Comparison of ENCODE assay signal across 8 cellular contexts in the genomic region with DNA sequence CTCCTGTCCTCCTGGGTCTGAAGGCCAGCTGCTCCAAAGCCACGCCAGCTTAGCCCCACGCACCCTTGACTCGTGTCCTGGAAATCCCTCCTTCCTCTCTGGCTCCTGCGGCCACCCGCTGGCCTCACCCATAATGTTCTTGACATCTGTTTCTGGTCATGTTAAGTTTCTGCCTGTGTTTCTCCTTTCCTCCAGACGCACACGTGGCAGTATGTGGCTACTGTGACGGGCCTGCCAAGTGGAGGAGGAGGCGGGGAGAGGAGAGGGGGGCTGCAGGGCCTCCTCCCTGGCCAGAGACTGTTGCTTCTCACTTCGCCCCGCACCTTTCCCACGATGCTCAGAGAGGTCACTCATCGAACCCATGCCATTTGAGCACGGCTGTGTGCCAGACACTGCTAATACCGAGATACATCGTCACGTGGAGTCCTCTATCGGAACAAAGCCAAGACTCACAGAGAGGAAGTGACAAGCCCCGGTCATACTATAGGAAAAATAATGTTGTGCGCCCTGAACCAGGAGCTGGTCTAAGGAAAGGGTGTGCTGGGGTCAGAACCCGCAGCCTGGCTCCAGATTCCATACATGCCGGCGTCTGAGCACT. TPM values are rescaled to one million over a fixed set of nuclear protein-coding genes. Genes with fewer than 3 reads are reported as not detected.
DNase-seq lines count a peak whose midpoint lies in the region; ATAC-seq and TF ChIP-seq lines count a peak whose summit lies in the region.

No MANE protein-coding gene starts in this region.

- H4K20me1 ChIP-seq in GM23338 (replicated peaks; ENCODE audit: insufficient read depth) (no peaks in the 10 kb centered on the region), hepatocyte (ENCODE audit: insufficient read depth, poor library complexity, severe bottlenecking) (no peaks in the 10 kb centered on the region)

- peak overlapping the region; percentile 47; the same call in 1 of the 2 replicates for H2AFZ ChIP-seq in GM23338
- H2AFZ ChIP-seq in hepatocyte, result no peak overlapping the region

- no peak overlapping the region for H3K27ac Mint-ChIP-seq in GM23338
- H3K27ac Mint-ChIP-seq in activated naive CD8-positive, alpha-beta T cell treated with anti-CD3 and anti-CD28 coated beads for 36 hours, result peak overlapping the region; percentile 89
- H3K27ac Mint-ChIP-seq in stimulated activated memory B cell treated with anti-CD40 and anti-IgM and Interleukin-4, amounts not matched to agents 10 μg/mL and 1 μg/mL and 100 μg/mL, for 72 hours, result peak overlapping the region; percentile 89

- WGBS in hepatocyte (ENCODE audit: low lambda C conversion rate, missing lambda C conversion rate), result 55% methylated on average over 23 of the region's 23 CpGs

- H3K4me2 ChIP-seq in GM23338 (no peak overlapping the region), hepatocyte (peak overlapping the region; percentile 61)

- no peaks in the 10 kb centered on the region for H3K9me3 Mint-ChIP-seq in GM23338
- H3K9me3 Mint-ChIP-seq in activated naive CD8-positive, alpha-beta T cell treated with anti-CD3 and anti-CD28 coated beads for 36 hours, result no peaks in the 10 kb centered on the region
- H3K9me3 Mint-ChIP-seq in stimulated activated memory B cell treated with anti-CD40 and anti-IgM and Interleukin-4, amounts not matched to agents 10 μg/mL and 1 μg/mL and 100 μg/mL, for 72 hours, result no peaks in the 10 kb centered on the region

- H3K4me1 Mint-ChIP-seq in GM23338, result peaks cover 25% of the 10 kb centered on the region
- peaks cover 17% of the 10 kb centered on the region for H3K4me1 Mint-ChIP-seq in activated naive CD8-positive, alpha-beta T cell treated with anti-CD3 and anti-CD28 coated beads for 36 hours
- H3K4me1 Mint-ChIP-seq in stimulated activated memory B cell treated with anti-CD40 and anti-IgM and Interleukin-4, amounts not matched to agents 10 μg/mL and 1 μg/mL and 100 μg/mL, for 72 hours, result peaks cover 17% of the 10 kb centered on the region

- H3K9me3 ChIP-seq in hepatocyte (ENCODE audit: low read depth), result no peaks in the 10 kb centered on the region

- H3K27ac ChIP-seq in GM23338 (ENCODE audit: low read depth) (no peak overlapping the region), hepatocyte (peak overlapping the region; percentile 71)

- H3K27me3 Mint-ChIP-seq in GM23338 (ENCODE audit: insufficient read depth, low read depth, poor library complexity), result peaks cover 7% of the 10 kb centered on the region
- no peaks in the 10 kb centered on the region for H3K27me3 Mint-ChIP-seq in activated naive CD8-positive, alpha-beta T cell treated with anti-CD3 and anti-CD28 coated beads for 36 hours
- peaks cover 40% of the 10 kb centered on the region for H3K27me3 Mint-ChIP-seq in stimulated activated memory B cell treated with anti-CD40 and anti-IgM and Interleukin-4, amounts not matched to agents 10 μg/mL and 1 μg/mL and 100 μg/mL, for 72 hours

- H3K36me3 ChIP-seq in GM23338 (ENCODE audit: insufficient read depth) (no peaks in the 10 kb centered on the region), hepatocyte (replicated peaks; ENCODE audit: insufficient read depth, low read depth) (no peaks in the 10 kb centered on the region)

- no peak for ATAC-seq in GM23338
- ATAC-seq in stimulated activated memory B cell treated with anti-CD40 and anti-IgM and Interleukin-4, amounts not matched to agents 10 μg/mL and 1 μg/mL and 100 μg/mL, for 72 hours, result peak; percentile 74
- no peak for ATAC-seq in HG03097 (IDR thresholded peaks at IDR 0.05; ENCODE audit: low FRiP score, unreplicated experiment)
- no peak for ATAC-seq in HG03442 (IDR thresholded peaks at IDR 0.05; ENCODE audit: unreplicated experiment)
- no peak for ATAC-seq in HG03571 (IDR thresholded peaks at IDR 0.05; ENCODE audit: unreplicated experiment)
- no peak for ATAC-seq in GM21423 (IDR thresholded peaks at IDR 0.05; ENCODE audit: unreplicated experiment)

- H3K9me2 ChIP-seq in GM23338 (ENCODE audit: insufficient read depth) (no peaks in the 10 kb centered on the region), hepatocyte (replicated peaks; ENCODE audit: insufficient read depth) (no peaks in the 10 kb centered on the region)

- H3K4me1 ChIP-seq in GM23338 (ENCODE audit: insufficient read depth), result peaks cover 15% of the 10 kb centered on the region
- H3K4me1 ChIP-seq in hepatocyte (ENCODE audit: insufficient read depth), result peaks cover 36% of the 10 kb centered on the region

- TF ChIP-seq CTCF in GM23338 (conservative IDR thresholded peaks at IDR 0.05; ENCODE audit: low read depth in 2 of 2) (no peak), hepatocyte (IDR thresholded peaks at IDR 0.05; ENCODE audit: poor library complexity) (no peak)

- DNase-seq in GM23338 (ENCODE audit: low spot score) (no peak), hepatocyte (ENCODE audit: low spot score) (peak; percentile 71)
- no peak for DNase-seq in activated naive CD8-positive, alpha-beta T cell treated with anti-CD3 and anti-CD28 coated beads for 36 hours

- H3K4me3 Mint-ChIP-seq in GM23338, result no peak overlapping the region
- H3K4me3 Mint-ChIP-seq in activated naive CD8-positive, alpha-beta T cell treated with anti-CD3 and anti-CD28 coated beads for 36 hours, result peak overlapping the region; percentile 40
- peak overlapping the region; percentile 58 for H3K4me3 Mint-ChIP-seq in stimulated activated memory B cell treated with anti-CD40 and anti-IgM and Interleukin-4, amounts not matched to agents 10 μg/mL and 1 μg/mL and 100 μg/mL, for 72 hours

- H3K79me2 ChIP-seq in GM23338 (replicated peaks; ENCODE audit: insufficient read depth), result no peaks in the 10 kb centered on the region
- no peaks in the 10 kb centered on the region for H3K79me2 ChIP-seq in hepatocyte

- H3K36me3 Mint-ChIP-seq in GM23338 (ENCODE audit: low read depth), result no peaks in the 10 kb centered on the region; the same call in 2 of the 3 replicates
- H3K36me3 Mint-ChIP-seq in activated naive CD8-positive, alpha-beta T cell treated with anti-CD3 and anti-CD28 coated beads for 36 hours, result no peaks in the 10 kb centered on the region
- no peaks in the 10 kb centered on the region for H3K36me3 Mint-ChIP-seq in stimulated activated memory B cell treated with anti-CD40 and anti-IgM and Interleukin-4, amounts not matched to agents 10 μg/mL and 1 μg/mL and 100 μg/mL, for 72 hours

- no peaks in the 10 kb centered on the region for H3F3A ChIP-seq in GM23338 (replicated peaks; ENCODE audit: low read depth)

- H3K4me3 ChIP-seq in GM23338 (no peak overlapping the region), hepatocyte (no peak overlapping the region)

- H3K27me3 ChIP-seq in GM23338 (ENCODE audit: insufficient read depth) (no peaks in the 10 kb centered on the region), hepatocyte (no peaks in the 10 kb centered on the region)

TF ChIP-seq in GM23338, 12 proteins besides CTCF, POLR2A, EP300 and RAD21 (continues in another document):
- TF ChIP-seq ZNF114 (CRISPR knock-in tag; IDR thresholded peaks at IDR 0.05) (no peak), NANOG (IDR thresholded peaks at IDR 0.05; ENCODE audit: borderline replicate concordance) (no peak), EZH2phosphoT487 (IDR thresholded peaks at IDR 0.05; ENCODE audit: unreplicated experiment) (no peak), STAT1 (IDR thresholded peaks at IDR 0.05; ENCODE audit: unreplicated experiment) (no peak)

RNA-seq across cellular contexts. Expression of a gene that starts 11.5 kb away (rescaled TPM):
- 2.3 and 2.6 TPM in 2 replicates for total RNA-seq in GM23338 (2014; rRNA removed; shearing (Covaris generic))
- 0.97 and 1.7 TPM in 2 replicates for polyA plus RNA-seq in GM23338 (2016; fragmentation: Nextera tagmentation; extraction: Ambion mirVana)
- total RNA-seq in activated naive CD8-positive, alpha-beta T cell treated with anti-CD3 and anti-CD28 coated beads for 36 hours, result 1 to 10 TPM; 2.7 to 3.2 TPM
- 17.9 and 23.6 TPM in 2 replicates for total RNA-seq in hepatocyte
- 29.7 and 39.1 TPM in 2 replicates for polyA plus RNA-seq in hepatocyte

RNA-seq across cellular contexts. Expression of a gene that starts 26.8 kb away (rescaled TPM):
- 1.0 and 4.8 TPM in 2 replicates for total RNA-seq in GM23338 (2014; rRNA removed; shearing (Covaris generic))
- polyA plus RNA-seq in GM23338 (2016; fragmentation: Nextera tagmentation; extraction: Ambion mirVana) (0.36 and 0.90 TPM in 2 replicates), hepatocyte (0.92 and 1.5 TPM in 2 replicates)
- 100 to 1,000 TPM; 148 to 149 TPM for total RNA-seq in activated naive CD8-positive, alpha-beta T cell treated with anti-CD3 and anti-CD28 coated beads for 36 hours
- total RNA-seq in hepatocyte, result 0.57 and 1.1 TPM in 2 replicates

RNA-seq across cellular contexts. Expression of a gene that starts 35.7 kb away (rescaled TPM):
- total RNA-seq in GM23338 (2014; rRNA removed; shearing (Covaris generic)), result 0.04 and 0.66 TPM in 2 replicates
- polyA plus RNA-seq in GM23338 (2016; fragmentation: Nextera tagmentation; extraction: Ambion mirVana) (0.10 TPM in 1 of 2 replicates, not detected in the other), hepatocyte (0.47 and 0.97 TPM in 2 replicates)
- total RNA-seq in activated naive CD8-positive, alpha-beta T cell treated with anti-CD3 and anti-CD28 coated beads for 36 hours, result 1 to 10 TPM; 7.1 to 7.4 TPM
- 1.3 and 2.8 TPM in 2 replicates for total RNA-seq in hepatocyte

Comparison
In these comparisons a context has a peak if more than half of its experiments do, and no peak if none do; other contexts are left out.
1. RNA of a gene that starts 26.8 kb away (total RNA-seq): 148 to 149 TPM in activated naive CD8-positive, alpha-beta T cell treated with anti-CD3 and anti-CD28 coated beads for 36 hours; 1.0 to 4.8 TPM in GM23338 and 0.57 to 1.1 TPM in hepatocyte; every median in the first group is over 10 times any median in the second.